10 cellular contexts compared by ENCODE assay signal in genomic region chr10:30182191-30183075, GRCh38.
A peak's percentile ranks its signal among the peaks of the same experiment; 100 is the strongest.
DNase-seq lines count a peak whose midpoint lies in the region; ATAC-seq and TF ChIP-seq lines count a peak whose summit lies in the region.
"Had no signal": no experiment of that assay in that cellular context is flagged by ENCODE, and none has a peak within 500 bp of the region (broad histone marks: within the 10 kb centered on the region; RNA-seq: fewer than 3 reads in every experiment).

No MANE protein-coding gene starts in this region.

- no peaks in the 10 kb centered on the region for H3K36me3 Mint-ChIP-seq in activated T-cell treated with anti-CD3 and anti-CD28 coated beads, Interleukin-2, amount 50 U/mL, for 4 hours (ENCODE audit: insufficient read depth)

- H3K27ac ChIP-seq in SK-N-SH (ENCODE audit: low read depth in 2 of 2, low read length in 1 of 2) (peak overlapping the region; percentile 84 to 97), sigmoid colon (peak overlapping the region; percentile 61 to 86 (median 80))
- H3K27ac ChIP-seq: neutrophil had no signal

- H3K4me2 ChIP-seq in SK-N-SH: peak overlapping the region; percentile 82

- WGBS in SK-N-SH (ENCODE audit: low lambda C conversion rate): 14% methylated on average over 25 of the region's 25 CpGs
- 65 to 74% methylated on average over 25 of the region's 25 CpGs for WGBS in sigmoid colon, 2 donors

- no peak overlapping the region for H3K4me3 Mint-ChIP-seq in activated T-cell treated with anti-CD3 and anti-CD28 coated beads, Interleukin-2, amount 50 U/mL, for 4 hours

- ATAC-seq in activated T-cell treated with anti-CD3 and anti-CD28 coated beads, Interleukin-2, amount 50 U/mL, for 4 hours: no peak
- ATAC-seq in GM21526 (IDR thresholded peaks at IDR 0.05; ENCODE audit: low FRiP score, unreplicated experiment): no peak

- intact Hi-C loops in sigmoid colon (cut with DNase I): loop anchor here (5.0 to 10.0 kb wide), 2 partner anchors 65 to 128 kb away; partner anchors contain the start of gene JCAD

- H3K36me3 ChIP-seq in SK-N-SH (replicated peaks in 1 of 2; ENCODE audit: control insufficient read depth in 1 of 2, insufficient read depth in 2 of 2, low read length in 1 of 2): no peaks in the 10 kb centered on the region
- no peaks in the 10 kb centered on the region for H3K36me3 ChIP-seq in sigmoid colon
- no peaks in the 10 kb centered on the region for H3K36me3 ChIP-seq in BE2C
- H3K36me3 ChIP-seq: neutrophil had no signal

- H3K4me3 ChIP-seq in SK-N-SH (ENCODE audit: low read depth in 2 of 2, low read length in 1 of 2): peak overlapping the region in 1 of 2 experiments; percentile 48; a peak in 3 of 4 replicates
- H3K4me3 ChIP-seq in sigmoid colon: no peak overlapping the region
- no peak overlapping the region for H3K4me3 ChIP-seq in BE2C (ENCODE audit: low read depth, low read length)

- H3K27me3 Mint-ChIP-seq in activated T-cell treated with anti-CD3 and anti-CD28 coated beads, Interleukin-2, amount 50 U/mL, for 4 hours (ENCODE audit: low read depth): peaks cover 10% of the 10 kb centered on the region

- H3K9me3 Mint-ChIP-seq in activated T-cell treated with anti-CD3 and anti-CD28 coated beads, Interleukin-2, amount 50 U/mL, for 4 hours: no peaks in the 10 kb centered on the region

- peak overlapping the region; percentile 81 for H3K9ac ChIP-seq in SK-N-SH

- CTCF ChIA-PET in SK-N-SH (lab: Yijun Ruan, JAX): interaction anchor here (1.1 kb wide), 1 partner anchor 184 kb away, joined by 3 read pairs; no protein-coding TSS in a partner anchor

- no peaks in the 10 kb centered on the region for H3K9me3 ChIP-seq in SK-N-SH
- H3K9me3 ChIP-seq in sigmoid colon: no peaks in the 10 kb centered on the region
- H3K9me3 ChIP-seq in BE2C: no peaks in the 10 kb centered on the region
- H3K9me3 ChIP-seq: neutrophil had no signal

- no peak for TF ChIP-seq POLR2A in sigmoid colon (IDR thresholded peaks at IDR 0.05)

- H3K4me1 Mint-ChIP-seq in activated T-cell treated with anti-CD3 and anti-CD28 coated beads, Interleukin-2, amount 50 U/mL, for 4 hours (ENCODE audit: low read depth): no peaks in the 10 kb centered on the region

- H3K27me3 ChIP-seq in SK-N-SH (ENCODE audit: insufficient read depth) (no peaks in the 10 kb centered on the region), sigmoid colon (no peaks in the 10 kb centered on the region), BE2C (no peaks in the 10 kb centered on the region)
- H3K27me3 ChIP-seq: neutrophil had no signal

- POLR2A ChIA-PET in SK-N-SH (lab: Yijun Ruan, JAX): no interaction called here

- TF ChIP-seq CTCF in SK-N-SH (IDR thresholded peaks at IDR 0.05) (no peak), sigmoid colon (IDR thresholded peaks at IDR 0.05) (no peak), BE2C (IDR thresholded peaks at IDR 0.05; ENCODE audit: low read depth, low read length) (no peak)

- H3K9me2 ChIP-seq in SK-N-SH: no peaks in the 10 kb centered on the region

- no peaks in the 10 kb centered on the region for H3K79me2 ChIP-seq in SK-N-SH (ENCODE audit: insufficient read depth)

- H3K4me1 ChIP-seq in SK-N-SH (ENCODE audit: control insufficient read depth in 1 of 2, insufficient read depth in 2 of 2, low read depth in 1 of 2, low read length in 1 of 2) (peaks cover 13 to 52% of the 10 kb centered on the region in 2 experiments; a peak in 3 of 4 replicates), sigmoid colon (peaks cover 0 to 61% (median 50%) of the 10 kb centered on the region in 4 donors), BE2C (no peaks in the 10 kb centered on the region)

- H2AFZ ChIP-seq in SK-N-SH (ENCODE audit: low read depth): 0 out of 2 replicates have a peak overlapping the region, but pooled peaks have one; percentile 24

- no peaks in the 10 kb centered on the region for H4K20me1 ChIP-seq in SK-N-SH (ENCODE audit: insufficient read depth)

- peak; percentile 94 for DNase-seq in EL
- peak; percentile 38 for DNase-seq in SK-N-SH
- peak; percentile 75 for DNase-seq in fibroblast of the conjunctiva (ENCODE audit: low read depth)
- DNase-seq in sigmoid colon: no peak
- no peak for DNase-seq in BE2C
- DNase-seq in activated T-cell treated with anti-CD3 and anti-CD28 coated beads, Interleukin-2, amount 50 U/mL, for 4 hours: no peak
- DNase-seq in activated naive CD4-positive, alpha-beta T cell treated with anti-CD3 and anti-CD28 coated beads, Interleukin-2, amount 50 U/mL, for 16 hours: no peak
- DNase-seq: erythroblast had no signal

- H3F3A ChIP-seq in SK-N-SH (replicated peaks; ENCODE audit: insufficient read depth): peaks cover 55% of the 10 kb centered on the region

- TF ChIP-seq EP300 in SK-N-SH (IDR thresholded peaks at IDR 0.05; ENCODE audit: borderline replicate concordance in 1 of 2, low read depth in 1 of 2, low read length in 1 of 2) (peak in 1 of 2 experiments; percentile 92; a peak in 2 of 4 replicates), sigmoid colon (IDR thresholded peaks at IDR 0.05) (no peak)

- TF ChIP-seq RAD21 in SK-N-SH (IDR thresholded peaks at IDR 0.05; ENCODE audit: low read length): no peak

TF ChIP-seq in SK-N-SH, 30 proteins besides CTCF, POLR2A, EP300 and RAD21 (continues in another document):
- TF ChIP-seq MEF2A (IDR thresholded peaks at IDR 0.05; ENCODE audit: borderline replicate concordance, low read depth) (no peak), ZBTB33 (IDR thresholded peaks at IDR 0.05; ENCODE audit: borderline replicate concordance, low read depth) (no peak), RXRA (IDR thresholded peaks at IDR 0.05; ENCODE audit: borderline replicate concordance, low read depth) (peak; percentile 31; the same call in 1 of the 2 replicates), ELF1 (IDR thresholded peaks at IDR 0.05) (peak; percentile 81), FOSL2 (IDR thresholded peaks at IDR 0.05; ENCODE audit: borderline replicate concordance, low read depth) (peak; percentile 93), TAF1 (IDR thresholded peaks at IDR 0.05; ENCODE audit: borderline replicate concordance, low read depth, low read length) (peak; percentile 15; the same call in 1 of the 2 replicates), TCF12 (IDR thresholded peaks at IDR 0.05) (peak; percentile 84), FOXM1 (IDR thresholded peaks at IDR 0.05; ENCODE audit: low read depth) (0 out of 2 replicates have a peak, but pooled peaks have one; percentile 33), PBX3 (IDR thresholded peaks at IDR 0.05) (peak; percentile 78), CHD2 (IDR thresholded peaks at IDR 0.05; ENCODE audit: low read length, partially characterized antibody) (no peak), USF1 (IDR thresholded peaks at IDR 0.05; ENCODE audit: borderline replicate concordance, low read depth) (0 out of 2 replicates have a peak, but pooled peaks have one; percentile 11), POLR2AphosphoS5 (IDR thresholded peaks at IDR 0.05; ENCODE audit: low read depth, low read length) (peak; percentile 66; the same call in 1 of the 2 replicates), FOXJ3 (CRISPR knock-in tag; IDR thresholded peaks at IDR 0.05) (no peak), TEAD4 (IDR thresholded peaks at IDR 0.05; ENCODE audit: borderline replicate concordance, insufficient read depth) (peak; percentile 64)

Comparison
In these comparisons a context has a peak if more than half of its experiments do, and no peak if none do; other contexts are left out.
1. DNase-seq: peak in EL (single experiment), SK-N-SH (single experiment) and fibroblast of the conjunctiva (single experiment); none in sigmoid colon (single experiment), BE2C (single experiment), activated T-cell treated with anti-CD3 and anti-CD28 coated beads, Interleukin-2, amount 50 U/mL, for 4 hours (single experiment) and activated naive CD4-positive, alpha-beta T cell treated with anti-CD3 and anti-CD28 coated beads, Interleukin-2, amount 50 U/mL, for 16 hours (single experiment).